Comparison of ENCODE assay signal across 10 cellular contexts in genomic region chr13:114108141-114108761, GRCh38. TPM values are rescaled to one million over a fixed set of nuclear protein-coding genes. Genes with fewer than 3 reads are reported as not detected.
DNase-seq lines count a peak whose midpoint lies in the region; ATAC-seq, FAIRE-seq and TF ChIP-seq lines count a peak whose summit lies in the region.
"Had no signal": no experiment of that assay in that cellular context is flagged by ENCODE, and none has a peak within 500 bp of the region (broad histone marks: within the 10 kb centered on the region; RNA-seq: fewer than 3 reads in every experiment).

No MANE protein-coding gene starts in this region.

- CTCF ChIA-PET in Panc1 (lab: Charles Lee) (no interaction called here), H1 (lab: Charles Lee; ENCODE audit: partially characterized antibody) (interaction anchor here (1.3 to 2.5 kb wide), 2 partner anchors 12 to 35 kb away, joined by 4 to 8 read pairs; no protein-coding TSS in a partner anchor)

- H3K9ac ChIP-seq in H1 (replicated peaks in 1 of 4; ENCODE audit: extremely low read depth in 1 of 4, low read depth in 3 of 4, low read length in 3 of 4) = peak overlapping the region in 1 of 4 experiments; percentile 18; a peak in 1 of 7 replicates

- H2BK12ac ChIP-seq in H1 (ENCODE audit: low read depth, low read length) = no peak overlapping the region

- peaks cover 20% of the 10 kb centered on the region for H3K4me1 ChIP-seq in BE2C
- H3K4me1 ChIP-seq in Panc1 (ENCODE audit: control insufficient read depth, insufficient read depth, low read length) = peaks cover 65% of the 10 kb centered on the region
- peaks cover 4 to 31% (median 25%) of the 10 kb centered on the region in 4 experiments for H3K4me1 ChIP-seq in H1 (replicated peaks in 1 of 4; ENCODE audit: control insufficient read depth in 3 of 4, insufficient read depth in 4 of 4, low read length in 3 of 4)

- no peak for TF ChIP-seq CTCF in BE2C (IDR thresholded peaks at IDR 0.05; ENCODE audit: low read depth, low read length)
- TF ChIP-seq CTCF in Panc1 (IDR thresholded peaks at IDR 0.05) = no peak
- no peak for TF ChIP-seq CTCF in H1 (IDR thresholded peaks at IDR 0.05; ENCODE audit: control extremely low read depth in 1 of 3, insufficient read depth in 1 of 3, low read depth in 1 of 3, low read length in 3 of 3)
- TF ChIP-seq CTCF in omental fat pad (IDR thresholded peaks at IDR 0.05) = no peak

- H2AK5ac ChIP-seq in H1 (ENCODE audit: low read depth, low read length) = 0 out of 2 replicates have a peak overlapping the region, but pooled peaks have one; percentile 24

- no peak overlapping the region for H3K14ac ChIP-seq in H1 (ENCODE audit: insufficient read length)

- peak overlapping the region; percentile 56 for H2BK5ac ChIP-seq in H1 (ENCODE audit: low read depth, low read length)

- no peak overlapping the region for H2AFZ ChIP-seq in H1 (ENCODE audit: low read length)

- H3K79me1 ChIP-seq in H1 (ENCODE audit: low read depth, low read length) = peaks cover 10% of the 10 kb centered on the region

- H4K20me1 ChIP-seq in H1 (replicated peaks in 1 of 2; ENCODE audit: control insufficient read depth in 1 of 2, insufficient read depth in 2 of 2, low read length in 2 of 2) = peaks cover 3 to 10% of the 10 kb centered on the region in 2 experiments

- H3K27me3 ChIP-seq in BE2C (no peaks in the 10 kb centered on the region), Panc1 (ENCODE audit: control insufficient read depth, insufficient read depth, low read length) (no peaks in the 10 kb centered on the region), H1 (replicated peaks in 1 of 4; ENCODE audit: control insufficient read depth in 3 of 4, extremely low read depth in 1 of 4, insufficient read depth in 3 of 4, low read length in 3 of 4) (no peaks in the 10 kb centered on the region)

- peak overlapping the region; percentile 86 for H3K27ac ChIP-seq in Panc1 (ENCODE audit: low read length)
- no peak overlapping the region for H3K27ac ChIP-seq in H1 (ENCODE audit: low read depth, low read length)

- peak; percentile 4 for DNase-seq in BE2C
- no peak for DNase-seq in Panc1 (ENCODE audit: low read depth, low spot score)
- DNase-seq in H1 (ENCODE audit: low read depth in 1 of 2, low spot score in 2 of 2) = no peak
- DNase-seq in omental fat pad (ENCODE audit: low spot score) = peak; percentile 15
- DNase-seq in superior temporal gyrus (ENCODE audit: extremely low spot score) = no peak
- DNase-seq in NCI-H1105 (lab: John Stamatoyannopoulos, UW) = no peak
- DNase-seq in NCI-H146 treated with DMSO at 0.1 percent for 48 hours (lab: John Stamatoyannopoulos, UW; ENCODE audit: unreplicated experiment) = no peak

- no peaks in the 10 kb centered on the region; the same call in 1 of the 2 replicates for H3K23me2 ChIP-seq in H1 (ENCODE audit: low read depth, low read length)

- H4K5ac ChIP-seq in H1 (ENCODE audit: insufficient read length, low read depth, low read length) = no peak overlapping the region

- POLR2A ChIA-PET in Panc1 (lab: Charles Lee) = no interaction called here
- POLR2A ChIA-PET in H1 (lab: Charles Lee; ENCODE audit: partially characterized antibody) = no interaction called here

- WGBS in H1 (ENCODE audit: extremely low coverage in 1 of 2, insufficient coverage in 1 of 2, insufficient read length in 1 of 2, insufficient replicate concordance in 2 of 2, low coverage in 1 of 2, low lambda C conversion rate in 2 of 2, missing lambda C conversion rate in 1 of 2), 2 experiments = 90 to 100% methylated on average over 9 to 10 of the region's 33 CpGs

- H2BK20ac ChIP-seq in H1 (ENCODE audit: low read length) = no peak overlapping the region

- TF ChIP-seq RAD21 in H1 (IDR thresholded peaks at IDR 0.05 in 1 of 2, conservative IDR thresholded peaks at IDR 0.05 in 1 of 2; ENCODE audit: low read depth in 2 of 2, low read length in 2 of 2) = no peak

- H3K36me3 ChIP-seq in BE2C (no peaks in the 10 kb centered on the region), Panc1 (ENCODE audit: control insufficient read depth, insufficient read depth, low read length) (no peaks in the 10 kb centered on the region), H1 (ENCODE audit: control insufficient read depth in 2 of 4, insufficient read depth in 4 of 4, low read length in 3 of 4) (no peaks in the 10 kb centered on the region)

- H3K79me2 ChIP-seq in H1 (ENCODE audit: control insufficient read depth in 1 of 2, insufficient read depth in 2 of 2, low read length in 2 of 2) = peaks cover 0 to 51% of the 10 kb centered on the region in 2 experiments; a peak in 3 of 4 replicates

- intact Hi-C loops in Panc1 (cut with micrococcal nuclease; ENCODE audit: unreplicated experiment) = no loop called here

- H2BK120ac ChIP-seq in H1 (replicated peaks; ENCODE audit: low read depth, low read length) = no peak overlapping the region

- no peak overlapping the region for H3K23ac ChIP-seq in H1 (ENCODE audit: insufficient read length)

- H2BK15ac ChIP-seq in H1 (ENCODE audit: low read length) = no peak overlapping the region

- BruUV-seq in Panc1 (replicated peaks; lab: Mats Ljungman, UMichigan) = no TSS peak

- no peak overlapping the region for H3K4me2 ChIP-seq in H1 (ENCODE audit: insufficient read depth in 1 of 2, low read depth in 2 of 2, low read length in 2 of 2)

- in situ Hi-C loops in Panc1 (cut with HindIII; ENCODE audit: low pct_unique_long_range_greater_than_20kb, low sequenced_read_pairs) = no loop called here

- H3K18ac ChIP-seq in H1 (ENCODE audit: extremely low read depth, low read length) = no peak overlapping the region

- H3K9me3 ChIP-seq in BE2C = no peaks in the 10 kb centered on the region
- no peaks in the 10 kb centered on the region for H3K9me3 ChIP-seq in Panc1 (ENCODE audit: control insufficient read depth, insufficient read depth, low read depth, low read length)
- H3K9me3 ChIP-seq in H1 (ENCODE audit: insufficient read depth in 2 of 2, low read depth in 1 of 2, low read length in 1 of 2) = peaks cover 0 to 6% of the 10 kb centered on the region in 2 experiments; a peak in 1 of 4 replicates

- no peak overlapping the region for H4K91ac ChIP-seq in H1 (replicated peaks; ENCODE audit: insufficient read length, low read length)

- ATAC-seq in Panc1 = no peak
- no peak for ATAC-seq in omental fat pad (ENCODE audit: low FRiP score)
- no peak for ATAC-seq in GM18858 (IDR thresholded peaks at IDR 0.05; ENCODE audit: unreplicated experiment)

- H3K56ac ChIP-seq in H1 (replicated peaks; ENCODE audit: insufficient read length, low read depth, low read length) = no peak overlapping the region

- no peak overlapping the region for H4K8ac ChIP-seq in H1 (ENCODE audit: extremely low read depth, insufficient read depth, low read length)

- no peak overlapping the region for H3K4me3 ChIP-seq in BE2C (ENCODE audit: low read depth, low read length)
- H3K4me3 ChIP-seq in Panc1 (ENCODE audit: low read depth in 2 of 2, low read length in 2 of 2) = no peak overlapping the region
- H3K4me3 ChIP-seq in H1 (ENCODE audit: extremely low read depth in 1 of 4, insufficient read depth in 2 of 4, low read depth in 3 of 4, low read length in 4 of 4) = no peak overlapping the region
- H3K4me3 ChIP-seq: lung had no signal

- no peak for TF ChIP-seq POLR2A in H1 (IDR thresholded peaks at IDR 0.05; ENCODE audit: control extremely low read depth in 1 of 2, low read depth in 2 of 2, low read length in 2 of 2)

- no peak overlapping the region for H3K4ac ChIP-seq in H1 (replicated peaks; ENCODE audit: insufficient read length, low read depth, low read length)

- no peak for FAIRE-seq in H1 (lab: Jason Lieb, UNC)
- FAIRE-seq: GM12892 had no signal

- no peak for TF ChIP-seq EP300 in H1 (IDR thresholded peaks at IDR 0.05; ENCODE audit: borderline replicate concordance in 1 of 2, low read depth in 2 of 2, low read length in 2 of 2)

TF ChIP-seq in H1, 55 proteins besides CTCF, POLR2A, EP300 and RAD21 (continues in another document):
- TF ChIP-seq GTF2F1 (IDR thresholded peaks at IDR 0.05; ENCODE audit: borderline replicate concordance, low read depth, low read length) = no peak
- no peak for TF ChIP-seq TAF7 (optimal IDR thresholded peaks at IDR 0.05; ENCODE audit: borderline replicate concordance, low read depth, low read length)
- TF ChIP-seq RXRA (IDR thresholded peaks at IDR 0.05; ENCODE audit: insufficient read depth, low read depth, low read length) = no peak
- no peak for TF ChIP-seq MAX (IDR thresholded peaks at IDR 0.05)
- TF ChIP-seq KDM4A (IDR thresholded peaks at IDR 0.05; ENCODE audit: low read depth, low read length, severe bottlenecking) = no peak
- no peak for TF ChIP-seq BACH1 (IDR thresholded peaks at IDR 0.05; ENCODE audit: low read length)
- no peak for TF ChIP-seq GABPA (IDR thresholded peaks at IDR 0.05; ENCODE audit: borderline replicate concordance, insufficient read depth, low read length)
- no peak for TF ChIP-seq SP1 (IDR thresholded peaks at IDR 0.05; ENCODE audit: low read depth, low read length)
- no peak for TF ChIP-seq KDM5A (IDR thresholded peaks at IDR 0.05; ENCODE audit: low read length)
- no peak for TF ChIP-seq TBP (IDR thresholded peaks at IDR 0.05; ENCODE audit: low read depth, low read length)
- TF ChIP-seq TAF1 (IDR thresholded peaks at IDR 0.05; ENCODE audit: low read depth, low read length) = no peak
- no peak for TF ChIP-seq ATF3 (IDR thresholded peaks at IDR 0.05; ENCODE audit: insufficient read depth, low read depth, low read length)
- TF ChIP-seq SIN3A (conservative IDR thresholded peaks at IDR 0.05 in 1 of 2, IDR thresholded peaks at IDR 0.05 in 1 of 2; ENCODE audit: low read depth in 1 of 2, low read length in 2 of 2) = no peak

RNA-seq across cellular contexts. Expression of gene RASA3, which starts 24.2 kb away (rescaled TPM):
- polyA plus RNA-seq in BE2C (2012; ENCODE audit: insufficient read depth, insufficient read length, low read depth) = 5.1 TPM
- total RNA-seq in Panc1 (2021; ENCODE audit: unreplicated experiment) = 33.7 TPM
- 38.4 TPM for polyA plus RNA-seq in Panc1 (2012; ENCODE audit: insufficient read length)
- total RNA-seq in H1 (2021; fragmentation: NEBNext Ultra II Directional; extraction: Animal tissue kit (Norgen Biotek cat#: 25700)) = 21.9 TPM in 2 replicates
- polyA plus RNA-seq in H1 (2011; rRNA removed) = 7.5 and 11.0 TPM in 2 replicates
- polyA plus RNA-seq in H1 (2011; cell fraction: cytosol; rRNA removed) = 12.9 TPM
- 15.0 TPM for polyA plus RNA-seq in H1 (2011; cell fraction: nucleus; rRNA removed)
- polyA plus RNA-seq in H1 (2012, experiment 1 of 2) = 11.8 to 14.5 TPM (median 13.4 TPM) in 4 replicates
- 7.7 TPM for polyA plus RNA-seq in H1 (2012, experiment 2 of 2)
- 11.2 TPM for polyA plus RNA-seq in H1 (2013, experiment 1 of 2)
- 11.4 TPM for polyA plus RNA-seq in H1 (2013, experiment 2 of 2)
- polyA minus RNA-seq in H1 (2011; rRNA and poly(A)+ RNA removed) = 10.6 and 10.8 TPM in 2 replicates
- polyA minus RNA-seq in H1 (2011; cell fraction: cytosol; rRNA and poly(A)+ RNA removed) = 11.4 TPM
- 6.9 TPM for polyA minus RNA-seq in H1 (2011; cell fraction: nucleus; rRNA and poly(A)+ RNA removed)
- total RNA-seq in omental fat pad = 10 to 100 TPM; 28.1 to 73.4 (median 56.8) TPM

Comparison
In these comparisons a context has a peak if more than half of its experiments do, and no peak if none do; other contexts are left out.
1. DNase-seq: peak in BE2C (single experiment) and omental fat pad (single experiment); none in Panc1 (single experiment), H1 (0 of 2), superior temporal gyrus (single experiment), NCI-H1105 (single experiment) and NCI-H146 treated with DMSO at 0.1 percent for 48 hours (single experiment).